24 cellular contexts compared by ENCODE assay signal in genomic region chr22:47884200-47884599, GRCh38.
"Had no signal": no experiment of that assay in that cellular context is flagged by ENCODE, and none has a peak within 500 bp of the region (broad histone marks: within the 10 kb centered on the region; RNA-seq: fewer than 3 reads in every experiment).

No MANE protein-coding gene starts in this region.

- H3K27ac ChIP-seq: coronary artery, dorsolateral prefrontal cortex, epithelial cell of prostate, esophagus muscularis mucosa, foreskin keratinocyte, gastroesophageal sphincter, heart left ventricle, hepatocyte, left lung, lower lobe of right lung had no signal

- H3K9me3 ChIP-seq: esophagus muscularis mucosa, gastroesophageal sphincter, heart left ventricle, left lung, lower lobe of right lung, mucosa of descending colon had no signal

- H3K79me2 ChIP-seq: hepatocyte had no signal

- H3K4me1 ChIP-seq: esophagus muscularis mucosa, foreskin keratinocyte, gastroesophageal sphincter, heart left ventricle, left lung, lower lobe of right lung had no signal

- H3K27ac Mint-ChIP-seq: mesothelial cell of epicardium had no signal

- FAIRE-seq: colon, frontal cortex, islet of Langerhans, keratinocyte had no signal

- DNase-seq: dermis blood vessel endothelial cell; dorsolateral prefrontal cortex; effector CD4-positive, alpha-beta T cell; effector memory CD4-positive, alpha-beta T cell; erythroblast; foreskin keratinocyte; heart left ventricle; hypothalamus; left cardiac atrium; left lung; left ventricle myocardium superior; lower lobe of right lung; mesenchymal stem cell; mucosa of descending colon had no signal

- H3K4me3 ChIP-seq: coronary artery, dorsolateral prefrontal cortex, esophagus muscularis mucosa, gastroesophageal sphincter, heart left ventricle, hepatocyte, left lung, lower lobe of right lung, mucosa of descending colon had no signal

- H3K4me3 Mint-ChIP-seq: mesothelial cell of epicardium had no signal

- ATAC-seq: foreskin keratinocyte, gastroesophageal sphincter, heart left ventricle, left cardiac atrium, left lung, left ventricle myocardium superior, lower lobe of right lung, mucosa of descending colon had no signal

- H3K4me2 ChIP-seq: hepatocyte had no signal

- H2AFZ ChIP-seq: hepatocyte had no signal

- H3K36me3 ChIP-seq: esophagus muscularis mucosa, gastroesophageal sphincter, heart left ventricle, left lung, lower lobe of right lung had no signal

- H3K27me3 ChIP-seq: foreskin keratinocyte, hepatocyte, left lung had no signal
